1 cellular context compared by ENCODE assay signal in genomic region chr7:28181921-28182517, GRCh38.
TF ChIP-seq lines count a peak whose summit lies in the region.

No MANE protein-coding gene starts in this region.

TF ChIP-seq in GM23338, 12 proteins besides CTCF, POLR2A, EP300 and RAD21 (continued from another document):
- TF ChIP-seq REST (IDR thresholded peaks at IDR 0.05; ENCODE audit: unreplicated experiment) (no peak), JUNB (IDR thresholded peaks at IDR 0.05; ENCODE audit: unreplicated experiment) (no peak), ZNF114 (CRISPR knock-in tag; IDR thresholded peaks at IDR 0.05) (no peak), STAT1 (IDR thresholded peaks at IDR 0.05; ENCODE audit: unreplicated experiment) (no peak)
